12 cellular contexts compared by ENCODE assay signal in genomic region chr6:154931741-154932424, GRCh38.
DNase-seq lines count a peak whose midpoint lies in the region; ATAC-seq and TF ChIP-seq lines count a peak whose summit lies in the region.
"Had no signal": no experiment of that assay in that cellular context is flagged by ENCODE, and none has a peak within 500 bp of the region (broad histone marks: within the 10 kb centered on the region; RNA-seq: fewer than 3 reads in every experiment).

No MANE protein-coding gene starts in this region.

- peak; percentile 74 for DNase-seq in EH (ENCODE audit: low read depth)
- DNase-seq in MV-4-11 (lab: John Stamatoyannopoulos, UW): peak; percentile 29
- peak; percentile 35 for DNase-seq in astrocyte of the spinal cord (ENCODE audit: low read depth, low spot score)
- DNase-seq in memory B cell (ENCODE audit: low spot score in 2 of 2): no peak
- DNase-seq in dorsolateral prefrontal cortex: no peak
- DNase-seq in NCI-H146 treated with DMSO at 0.1 percent for 48 hours (lab: John Stamatoyannopoulos, UW; ENCODE audit: unreplicated experiment): no peak
- DNase-seq in activated T-helper 1 cell treated with anti-CD3 and anti-CD28 coated beads, Interleukin-12 subunit alpha, Interleukin-12 subunit beta, Interleukin-2, Interleukin-4 antibody, amounts not matched to agents 30 ng/mL and 10 ng/mL and 1 ng/mL, durations not matched to agents 14 hours and 24 hours and 36 hours (ENCODE audit: low spot score): no peak
- DNase-seq: caudate nucleus, NCI-H1694 treated with DMSO at 0.1 percent for 48 hours, occipital lobe, upper lobe of left lung had no signal

- H3K4me3 Mint-ChIP-seq in memory B cell: no peak overlapping the region
- no peak overlapping the region for H3K4me3 Mint-ChIP-seq in activated T-helper 1 cell treated with anti-CD3 and anti-CD28 coated beads, Interleukin-12 subunit alpha, Interleukin-12 subunit beta, Interleukin-2, Interleukin-4 antibody, amounts not matched to agents 30 ng/mL and 10 ng/mL and 1 ng/mL, durations not matched to agents 14 hours and 24 hours and 36 hours

- ATAC-seq in memory B cell (ENCODE audit: low read depth): peak; percentile 71
- no peak for ATAC-seq in HG02759 (IDR thresholded peaks at IDR 0.05; ENCODE audit: unreplicated experiment)

- TF ChIP-seq CTCF in astrocyte of the spinal cord (IDR thresholded peaks at IDR 0.05; ENCODE audit: low read depth, low read length): no peak
- no peak for TF ChIP-seq CTCF in dorsolateral prefrontal cortex (IDR thresholded peaks at IDR 0.05 in 54 of 56, conservative IDR thresholded peaks at IDR 0.05 in 2 of 56; ENCODE audit: low read depth in 1 of 56, partially characterized antibody in 56 of 56)

- intact Hi-C loops in dorsolateral prefrontal cortex (cut with DNase I): no loop called here
- intact Hi-C loops in activated T-helper 1 cell treated with anti-CD3 and anti-CD28 coated beads, Interleukin-12 subunit alpha, Interleukin-12 subunit beta, Interleukin-2, Interleukin-4 antibody, amounts not matched to agents 30 ng/mL and 10 ng/mL and 1 ng/mL, durations not matched to agents 14 hours and 24 hours and 36 hours (cut with micrococcal nuclease): no loop called here

- peaks cover 3% of the 10 kb centered on the region for H3K36me3 Mint-ChIP-seq in memory B cell
- no peaks in the 10 kb centered on the region for H3K36me3 Mint-ChIP-seq in activated T-helper 1 cell treated with anti-CD3 and anti-CD28 coated beads, Interleukin-12 subunit alpha, Interleukin-12 subunit beta, Interleukin-2, Interleukin-4 antibody, amounts not matched to agents 30 ng/mL and 10 ng/mL and 1 ng/mL, durations not matched to agents 14 hours and 24 hours and 36 hours (ENCODE audit: low read depth)

- H3K9me3 Mint-ChIP-seq in memory B cell: no peaks in the 10 kb centered on the region
- no peaks in the 10 kb centered on the region for H3K9me3 Mint-ChIP-seq in activated T-helper 1 cell treated with anti-CD3 and anti-CD28 coated beads, Interleukin-12 subunit alpha, Interleukin-12 subunit beta, Interleukin-2, Interleukin-4 antibody, amounts not matched to agents 30 ng/mL and 10 ng/mL and 1 ng/mL, durations not matched to agents 14 hours and 24 hours and 36 hours

- peak overlapping the region; percentile 60 for H3K27ac Mint-ChIP-seq in memory B cell
- no peak overlapping the region for H3K27ac Mint-ChIP-seq in activated T-helper 1 cell treated with anti-CD3 and anti-CD28 coated beads, Interleukin-12 subunit alpha, Interleukin-12 subunit beta, Interleukin-2, Interleukin-4 antibody, amounts not matched to agents 30 ng/mL and 10 ng/mL and 1 ng/mL, durations not matched to agents 14 hours and 24 hours and 36 hours

- H3K4me1 Mint-ChIP-seq in memory B cell: peaks cover 16% of the 10 kb centered on the region
- H3K4me1 Mint-ChIP-seq in activated T-helper 1 cell treated with anti-CD3 and anti-CD28 coated beads, Interleukin-12 subunit alpha, Interleukin-12 subunit beta, Interleukin-2, Interleukin-4 antibody, amounts not matched to agents 30 ng/mL and 10 ng/mL and 1 ng/mL, durations not matched to agents 14 hours and 24 hours and 36 hours (ENCODE audit: low read depth): peaks cover 21% of the 10 kb centered on the region

- no peak overlapping the region for H3K27ac ChIP-seq in dorsolateral prefrontal cortex
- H3K27ac ChIP-seq: upper lobe of left lung had no signal

- H3K27me3 Mint-ChIP-seq in memory B cell: no peaks in the 10 kb centered on the region
- H3K27me3 Mint-ChIP-seq in activated T-helper 1 cell treated with anti-CD3 and anti-CD28 coated beads, Interleukin-12 subunit alpha, Interleukin-12 subunit beta, Interleukin-2, Interleukin-4 antibody, amounts not matched to agents 30 ng/mL and 10 ng/mL and 1 ng/mL, durations not matched to agents 14 hours and 24 hours and 36 hours (ENCODE audit: insufficient read depth): no peaks in the 10 kb centered on the region

- H3K4me3 ChIP-seq in astrocyte of the spinal cord (ENCODE audit: low read depth, low read length): no peak overlapping the region
- no peak overlapping the region for H3K4me3 ChIP-seq in dorsolateral prefrontal cortex
- H3K4me3 ChIP-seq: upper lobe of left lung had no signal

- in situ Hi-C loops in astrocyte of the spinal cord (cut with HindIII; ENCODE audit: low sequenced_read_pairs): loop anchor here (10.0 kb wide), 1 partner anchor 243 kb away; no protein-coding TSS in a partner anchor

- no peaks in the 10 kb centered on the region for H3K27me3 ChIP-seq in dorsolateral prefrontal cortex
- H3K27me3 ChIP-seq: upper lobe of left lung had no signal

Comparison
In these comparisons a context has a peak if more than half of its experiments do, and no peak if none do; other contexts are left out.
1. DNase-seq: peak in EH (single experiment), MV-4-11 (single experiment) and astrocyte of the spinal cord (single experiment); none in memory B cell (0 of 2), dorsolateral prefrontal cortex (0 of 10), NCI-H146 treated with DMSO at 0.1 percent for 48 hours (single experiment) and activated T-helper 1 cell treated with anti-CD3 and anti-CD28 coated beads, Interleukin-12 subunit alpha, Interleukin-12 subunit beta, Interleukin-2, Interleukin-4 antibody, amounts not matched to agents 30 ng/mL and 10 ng/mL and 1 ng/mL, durations not matched to agents 14 hours and 24 hours and 36 hours (single experiment).